In the genomic region with DNA sequence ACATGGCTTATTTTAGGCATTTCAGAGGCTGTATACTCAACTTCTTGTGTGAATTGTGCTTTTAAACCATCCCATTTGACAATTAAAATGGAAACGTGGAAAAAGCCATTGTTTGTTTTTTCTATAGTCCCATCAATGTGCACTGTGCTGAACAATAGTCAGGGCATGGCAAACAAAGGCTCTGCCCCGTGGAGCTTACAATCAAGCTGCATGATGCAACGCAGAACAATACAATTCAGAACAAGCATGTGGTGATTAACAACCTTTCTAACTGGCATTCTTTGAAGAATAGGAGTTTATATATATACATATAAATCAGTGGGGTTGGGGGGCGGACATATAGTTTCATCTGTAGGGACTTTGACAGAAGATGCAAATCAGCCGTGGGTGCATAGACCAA, we compare ENCODE assay signal across 17 cellular contexts.
"Had no signal": no experiment of that assay in that cellular context is flagged by ENCODE, and none has a peak within 500 bp of the region (broad histone marks: within the 10 kb centered on the region; RNA-seq: fewer than 3 reads in every experiment).

No MANE protein-coding gene starts in this region.

- H3K27me3 ChIP-seq: ascending aorta, breast epithelium, ovary, tibial artery had no signal

- H3K27me3 Mint-ChIP-seq: activated CD4-positive, alpha-beta T cell treated with anti-CD3 and anti-CD28 coated beads, Interleukin-2, amount 10 ng/mL, durations not matched to agents 7 days and 5 days; activated naive CD8-positive, alpha-beta T cell treated with anti-CD3 and anti-CD28 coated beads, Interleukin-2, amount 50 U/mL, for 24 hours; dendritic cell treated with granulocyte-macrophage colony-stimulating factor and Interleukin-4, amounts not matched to agents 40 ng/mL and 50 ng/mL, for 4 days; effector memory CD8-positive, alpha-beta T cell; stimulated activated naive B cell treated with anti-CD40 and anti-IgM and Interleukin-4, amounts not matched to agents 10 μg/mL and 1 μg/mL and 100 μg/mL, for 72 hours had no signal

- H3K27ac Mint-ChIP-seq: activated CD4-positive, alpha-beta T cell treated with anti-CD3 and anti-CD28 coated beads, Interleukin-2, amount 10 ng/mL, durations not matched to agents 7 days and 5 days; activated naive CD8-positive, alpha-beta T cell treated with anti-CD3 and anti-CD28 coated beads, Interleukin-2, amount 50 U/mL, for 24 hours; dendritic cell treated with granulocyte-macrophage colony-stimulating factor and Interleukin-4, amounts not matched to agents 40 ng/mL and 50 ng/mL, for 4 days; effector memory CD8-positive, alpha-beta T cell; stimulated activated naive B cell treated with anti-CD40 and anti-IgM and Interleukin-4, amounts not matched to agents 10 μg/mL and 1 μg/mL and 100 μg/mL, for 72 hours had no signal

- DNase-seq: activated CD4-positive, alpha-beta T cell treated with anti-CD3 and anti-CD28 coated beads, Interleukin-2, amount 10 ng/mL, durations not matched to agents 7 days and 5 days; activated CD4-positive, CD25-positive, alpha-beta regulatory T cell; activated CD8-positive, alpha-beta memory T cell treated with anti-CD3 and anti-CD28 coated beads for 24 hours; activated naive CD4-positive, alpha-beta T cell treated with Interleukin-2 at 50 U/mL for 16 hours; activated naive CD8-positive, alpha-beta T cell treated with anti-CD3 and anti-CD28 coated beads, Interleukin-2, amount 50 U/mL, for 24 hours; cerebellar nuclear complex; effector memory CD8-positive, alpha-beta T cell; head of caudate nucleus; left colon; ovary; stimulated activated naive B cell treated with anti-CD40 and anti-IgM and Interleukin-4, amounts not matched to agents 10 μg/mL and 1 μg/mL and 100 μg/mL, for 72 hours; tibial artery had no signal

- H3K4me3 ChIP-seq: ascending aorta, breast epithelium, lung, ovary, tibial artery had no signal

- H3K36me3 Mint-ChIP-seq: stimulated activated naive B cell treated with anti-CD40 and anti-IgM and Interleukin-4, amounts not matched to agents 10 μg/mL and 1 μg/mL and 100 μg/mL, for 72 hours had no signal

- H3K4me3 Mint-ChIP-seq: activated CD4-positive, alpha-beta T cell treated with anti-CD3 and anti-CD28 coated beads, Interleukin-2, amount 10 ng/mL, durations not matched to agents 7 days and 5 days; activated naive CD8-positive, alpha-beta T cell treated with anti-CD3 and anti-CD28 coated beads, Interleukin-2, amount 50 U/mL, for 24 hours; dendritic cell treated with granulocyte-macrophage colony-stimulating factor and Interleukin-4, amounts not matched to agents 40 ng/mL and 50 ng/mL, for 4 days; effector memory CD8-positive, alpha-beta T cell; neural crest cell; stimulated activated naive B cell treated with anti-CD40 and anti-IgM and Interleukin-4, amounts not matched to agents 10 μg/mL and 1 μg/mL and 100 μg/mL, for 72 hours had no signal

- H3K36me3 ChIP-seq: ascending aorta, breast epithelium, ovary, tibial artery had no signal

- H3K9me3 Mint-ChIP-seq: neural crest cell had no signal

- H3K4me1 ChIP-seq: ascending aorta, breast epithelium, tibial artery had no signal

- H3K9me3 ChIP-seq: ascending aorta, breast epithelium, ovary, tibial artery had no signal

- ATAC-seq: activated naive CD8-positive, alpha-beta T cell treated with anti-CD3 and anti-CD28 coated beads, Interleukin-2, amount 50 U/mL, for 24 hours; effector memory CD8-positive, alpha-beta T cell; left colon; stimulated activated naive B cell treated with anti-CD40 and anti-IgM and Interleukin-4, amounts not matched to agents 10 μg/mL and 1 μg/mL and 100 μg/mL, for 72 hours had no signal

- H3K27ac ChIP-seq: ascending aorta, breast epithelium, ovary, tibial artery had no signal

- H3K4me1 Mint-ChIP-seq: activated CD4-positive, alpha-beta T cell treated with anti-CD3 and anti-CD28 coated beads, Interleukin-2, amount 10 ng/mL, durations not matched to agents 7 days and 5 days; activated naive CD8-positive, alpha-beta T cell treated with anti-CD3 and anti-CD28 coated beads, Interleukin-2, amount 50 U/mL, for 24 hours; stimulated activated naive B cell treated with anti-CD40 and anti-IgM and Interleukin-4, amounts not matched to agents 10 μg/mL and 1 μg/mL and 100 μg/mL, for 72 hours had no signal
